ENCODE assay signal across 1 cellular context in the genomic region with DNA sequence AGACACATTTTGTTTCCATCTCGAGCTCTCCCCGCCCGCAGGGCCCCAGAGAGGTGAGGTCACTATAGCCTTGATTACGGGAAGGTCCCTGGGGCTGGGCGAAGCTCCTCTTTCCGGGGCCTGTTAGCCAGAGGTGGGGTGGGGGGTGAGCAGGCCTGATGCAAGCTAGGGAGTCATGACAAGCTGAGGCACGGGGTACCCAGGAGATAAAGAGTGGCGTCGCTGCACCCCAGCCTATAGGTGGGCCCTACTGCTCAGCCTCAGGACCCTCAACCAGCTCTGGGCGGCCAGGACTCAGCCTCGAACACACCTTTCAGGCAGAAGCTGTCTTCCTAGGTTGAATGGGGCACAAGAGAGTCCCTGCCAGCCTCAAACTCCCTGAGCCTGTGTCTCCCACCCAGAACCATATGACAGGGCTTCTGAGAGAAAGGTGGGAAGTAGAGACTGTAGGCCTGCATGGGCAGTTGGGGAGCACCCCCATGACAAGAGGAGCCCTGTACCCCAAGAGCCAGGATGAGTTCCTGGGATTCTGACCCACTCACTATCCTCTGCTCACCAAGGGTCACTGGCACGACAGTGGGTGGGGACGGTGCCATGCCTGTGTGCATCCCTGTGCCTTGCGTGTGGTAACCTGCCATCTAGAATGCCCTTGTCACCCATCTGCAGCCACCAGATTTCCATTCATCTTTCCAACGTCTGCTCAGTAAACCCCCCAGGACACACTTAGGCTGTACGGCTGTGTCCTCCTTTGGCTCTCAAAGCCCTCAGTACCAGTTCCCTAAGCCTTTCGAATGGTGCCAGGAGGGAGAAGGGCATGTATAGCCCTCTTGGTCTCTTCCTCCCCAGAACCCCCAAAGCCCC.
TF ChIP-seq lines count a peak whose summit lies in the region.

No MANE protein-coding gene starts in this region.

TF ChIP-seq in IMR-90, 13 proteins besides CTCF, POLR2A, EP300 and RAD21 (continued from another document):
- no peak for TF ChIP-seq RFX5 (IDR thresholded peaks at IDR 0.05; ENCODE audit: low read depth, low read length)
